In the genomic region with DNA sequence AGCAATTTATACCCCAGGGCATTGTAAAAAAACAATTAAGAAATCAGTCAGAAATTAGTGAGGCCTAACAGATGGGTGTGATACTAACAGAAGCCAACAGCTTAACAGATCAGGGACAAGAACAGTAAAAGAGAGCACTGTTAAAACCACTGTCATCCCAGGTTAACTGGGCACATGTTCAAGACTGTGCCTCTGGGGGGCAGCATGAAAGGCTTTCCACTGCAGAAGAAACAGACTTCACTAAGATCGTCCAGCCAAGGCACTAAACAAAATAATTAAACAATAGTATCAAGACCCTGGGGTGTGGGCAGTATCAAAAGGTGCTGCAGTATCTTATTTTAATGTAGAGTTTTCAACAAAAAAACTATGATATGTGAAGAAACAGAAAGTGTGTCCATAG, we compare ENCODE assay signal across 2 cellular contexts.
TF ChIP-seq lines count a peak whose summit lies in the region.

No MANE protein-coding gene starts in this region.

TF ChIP-seq in GM23338, 12 proteins besides CTCF, POLR2A, EP300 and RAD21 (continued from another document and continues in another):
- TF ChIP-seq JUNB (IDR thresholded peaks at IDR 0.05; ENCODE audit: unreplicated experiment) = no peak
- no peak for TF ChIP-seq POLR2AphosphoS5 (IDR thresholded peaks at IDR 0.05; ENCODE audit: low read depth)
- no peak for TF ChIP-seq STAT1 (IDR thresholded peaks at IDR 0.05; ENCODE audit: unreplicated experiment)
- TF ChIP-seq, protein P1, sequence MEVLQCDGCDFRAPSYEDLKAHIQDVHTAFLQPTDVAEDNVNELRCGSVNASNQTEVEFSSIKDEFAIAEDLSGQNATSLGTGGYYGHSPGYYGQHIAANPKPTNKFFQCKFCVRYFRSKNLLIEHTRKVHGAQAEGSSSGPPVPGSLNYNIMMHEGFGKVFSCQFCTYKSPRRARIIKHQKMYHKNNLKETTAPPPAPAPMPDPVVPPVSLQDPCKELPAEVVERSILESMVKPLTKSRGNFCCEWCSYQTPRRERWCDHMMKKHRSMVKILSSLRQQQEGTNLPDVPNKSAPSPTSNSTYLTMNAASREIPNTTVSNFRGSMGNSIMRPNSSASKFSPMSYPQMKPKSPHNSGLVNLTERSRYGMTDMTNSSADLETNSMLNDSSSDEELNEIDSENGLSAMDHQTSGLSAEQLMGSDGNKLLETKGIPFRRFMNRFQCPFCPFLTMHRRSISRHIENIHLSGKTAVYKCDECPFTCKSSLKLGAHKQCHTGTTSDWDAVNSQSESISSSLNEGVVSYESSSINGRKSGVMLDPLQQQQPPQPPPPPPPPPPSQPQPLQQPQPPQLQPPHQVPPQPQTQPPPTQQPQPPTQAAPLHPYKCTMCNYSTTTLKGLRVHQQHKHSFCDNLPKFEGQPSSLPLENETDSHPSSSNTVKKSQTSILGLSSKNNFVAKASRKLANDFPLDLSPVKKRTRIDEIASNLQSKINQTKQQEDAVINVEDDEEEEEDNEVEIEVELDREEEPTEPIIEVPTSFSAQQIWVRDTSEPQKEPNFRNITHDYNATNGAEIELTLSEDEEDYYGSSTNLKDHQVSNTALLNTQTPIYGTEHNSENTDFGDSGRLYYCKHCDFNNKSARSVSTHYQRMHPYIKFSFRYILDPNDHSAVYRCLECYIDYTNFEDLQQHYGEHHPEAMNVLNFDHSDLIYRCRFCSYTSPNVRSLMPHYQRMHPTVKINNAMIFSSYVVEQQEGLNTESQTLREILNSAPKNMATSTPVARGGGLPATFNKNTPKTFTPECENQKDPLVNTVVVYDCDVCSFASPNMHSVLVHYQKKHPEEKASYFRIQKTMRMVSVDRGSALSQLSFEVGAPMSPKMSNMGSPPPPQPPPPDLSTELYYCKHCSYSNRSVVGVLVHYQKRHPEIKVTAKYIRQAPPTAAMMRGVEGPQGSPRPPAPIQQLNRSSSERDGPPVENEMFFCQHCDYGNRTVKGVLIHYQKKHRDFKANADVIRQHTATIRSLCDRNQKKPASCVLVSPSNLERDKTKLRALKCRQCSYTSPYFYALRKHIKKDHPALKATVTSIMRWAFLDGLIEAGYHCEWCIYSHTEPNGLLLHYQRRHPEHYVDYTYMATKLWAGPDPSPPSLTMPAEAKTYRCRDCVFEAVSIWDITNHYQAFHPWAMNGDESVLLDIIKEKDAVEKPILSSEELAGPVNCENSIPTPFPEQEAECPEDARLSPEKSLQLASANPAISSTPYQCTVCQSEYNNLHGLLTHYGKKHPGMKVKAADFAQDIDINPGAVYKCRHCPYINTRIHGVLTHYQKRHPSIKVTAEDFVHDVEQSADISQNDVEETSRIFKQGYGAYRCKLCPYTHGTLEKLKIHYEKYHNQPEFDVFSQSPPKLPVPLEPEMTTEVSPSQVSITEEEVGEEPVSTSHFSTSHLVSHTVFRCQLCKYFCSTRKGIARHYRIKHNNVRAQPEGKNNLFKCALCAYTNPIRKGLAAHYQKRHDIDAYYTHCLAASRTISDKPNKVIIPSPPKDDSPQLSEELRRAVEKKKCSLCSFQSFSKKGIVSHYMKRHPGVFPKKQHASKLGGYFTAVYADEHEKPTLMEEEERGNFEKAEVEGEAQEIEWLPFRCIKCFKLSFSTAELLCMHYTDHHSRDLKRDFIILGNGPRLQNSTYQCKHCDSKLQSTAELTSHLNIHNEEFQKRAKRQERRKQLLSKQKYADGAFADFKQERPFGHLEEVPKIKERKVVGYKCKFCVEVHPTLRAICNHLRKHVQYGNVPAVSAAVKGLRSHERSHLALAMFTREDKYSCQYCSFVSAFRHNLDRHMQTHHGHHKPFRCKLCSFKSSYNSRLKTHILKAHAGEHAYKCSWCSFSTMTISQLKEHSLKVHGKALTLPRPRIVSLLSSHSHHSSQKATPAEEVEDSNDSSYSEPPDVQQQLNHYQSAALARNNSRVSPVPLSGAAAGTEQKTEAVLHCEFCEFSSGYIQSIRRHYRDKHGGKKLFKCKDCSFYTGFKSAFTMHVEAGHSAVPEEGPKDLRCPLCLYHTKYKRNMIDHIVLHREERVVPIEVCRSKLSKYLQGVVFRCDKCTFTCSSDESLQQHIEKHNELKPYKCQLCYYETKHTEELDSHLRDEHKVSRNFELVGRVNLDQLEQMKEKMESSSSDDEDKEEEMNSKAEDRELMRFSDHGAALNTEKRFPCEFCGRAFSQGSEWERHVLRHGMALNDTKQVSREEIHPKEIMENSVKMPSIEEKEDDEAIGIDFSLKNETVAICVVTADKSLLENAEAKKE (CRISPR knock-in tag; IDR thresholded peaks at IDR 0.05) = no peak
- TF ChIP-seq ZNF114 (CRISPR knock-in tag; IDR thresholded peaks at IDR 0.05) = no peak
- no peak for TF ChIP-seq ZNF331 (CRISPR knock-in tag; IDR thresholded peaks at IDR 0.05; ENCODE audit: low read depth)
- no peak for TF ChIP-seq NANOG (IDR thresholded peaks at IDR 0.05; ENCODE audit: borderline replicate concordance)
- TF ChIP-seq CREB1 (CRISPR knock-in tag; IDR thresholded peaks at IDR 0.05; ENCODE audit: low read depth) = no peak
- TF ChIP-seq, protein P2, sequence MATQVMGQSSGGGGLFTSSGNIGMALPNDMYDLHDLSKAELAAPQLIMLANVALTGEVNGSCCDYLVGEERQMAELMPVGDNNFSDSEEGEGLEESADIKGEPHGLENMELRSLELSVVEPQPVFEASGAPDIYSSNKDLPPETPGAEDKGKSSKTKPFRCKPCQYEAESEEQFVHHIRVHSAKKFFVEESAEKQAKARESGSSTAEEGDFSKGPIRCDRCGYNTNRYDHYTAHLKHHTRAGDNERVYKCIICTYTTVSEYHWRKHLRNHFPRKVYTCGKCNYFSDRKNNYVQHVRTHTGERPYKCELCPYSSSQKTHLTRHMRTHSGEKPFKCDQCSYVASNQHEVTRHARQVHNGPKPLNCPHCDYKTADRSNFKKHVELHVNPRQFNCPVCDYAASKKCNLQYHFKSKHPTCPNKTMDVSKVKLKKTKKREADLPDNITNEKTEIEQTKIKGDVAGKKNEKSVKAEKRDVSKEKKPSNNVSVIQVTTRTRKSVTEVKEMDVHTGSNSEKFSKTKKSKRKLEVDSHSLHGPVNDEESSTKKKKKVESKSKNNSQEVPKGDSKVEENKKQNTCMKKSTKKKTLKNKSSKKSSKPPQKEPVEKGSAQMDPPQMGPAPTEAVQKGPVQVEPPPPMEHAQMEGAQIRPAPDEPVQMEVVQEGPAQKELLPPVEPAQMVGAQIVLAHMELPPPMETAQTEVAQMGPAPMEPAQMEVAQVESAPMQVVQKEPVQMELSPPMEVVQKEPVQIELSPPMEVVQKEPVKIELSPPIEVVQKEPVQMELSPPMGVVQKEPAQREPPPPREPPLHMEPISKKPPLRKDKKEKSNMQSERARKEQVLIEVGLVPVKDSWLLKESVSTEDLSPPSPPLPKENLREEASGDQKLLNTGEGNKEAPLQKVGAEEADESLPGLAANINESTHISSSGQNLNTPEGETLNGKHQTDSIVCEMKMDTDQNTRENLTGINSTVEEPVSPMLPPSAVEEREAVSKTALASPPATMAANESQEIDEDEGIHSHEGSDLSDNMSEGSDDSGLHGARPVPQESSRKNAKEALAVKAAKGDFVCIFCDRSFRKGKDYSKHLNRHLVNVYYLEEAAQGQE (IDR thresholded peaks at IDR 0.05; ENCODE audit: unreplicated experiment) = no peak
- TF ChIP-seq, protein P3, sequence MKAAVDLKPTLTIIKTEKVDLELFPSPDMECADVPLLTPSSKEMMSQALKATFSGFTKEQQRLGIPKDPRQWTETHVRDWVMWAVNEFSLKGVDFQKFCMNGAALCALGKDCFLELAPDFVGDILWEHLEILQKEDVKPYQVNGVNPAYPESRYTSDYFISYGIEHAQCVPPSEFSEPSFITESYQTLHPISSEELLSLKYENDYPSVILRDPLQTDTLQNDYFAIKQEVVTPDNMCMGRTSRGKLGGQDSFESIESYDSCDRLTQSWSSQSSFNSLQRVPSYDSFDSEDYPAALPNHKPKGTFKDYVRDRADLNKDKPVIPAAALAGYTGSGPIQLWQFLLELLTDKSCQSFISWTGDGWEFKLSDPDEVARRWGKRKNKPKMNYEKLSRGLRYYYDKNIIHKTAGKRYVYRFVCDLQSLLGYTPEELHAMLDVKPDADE (IDR thresholded peaks at IDR 0.05) = no peak

TF ChIP-seq in SK-N-SH, 30 proteins besides CTCF, POLR2A, EP300 and RAD21 (continued from another document):
- TF ChIP-seq TCF12 (IDR thresholded peaks at IDR 0.05) = no peak
- TF ChIP-seq CHD2 (IDR thresholded peaks at IDR 0.05; ENCODE audit: low read length, partially characterized antibody) = no peak
- no peak for TF ChIP-seq EZH2phosphoT487 (IDR thresholded peaks at IDR 0.05; ENCODE audit: borderline replicate concordance, low read depth)
- TF ChIP-seq GATA2 (CRISPR knock-in tag; IDR thresholded peaks at IDR 0.05) = no peak
- TF ChIP-seq, protein P4, sequence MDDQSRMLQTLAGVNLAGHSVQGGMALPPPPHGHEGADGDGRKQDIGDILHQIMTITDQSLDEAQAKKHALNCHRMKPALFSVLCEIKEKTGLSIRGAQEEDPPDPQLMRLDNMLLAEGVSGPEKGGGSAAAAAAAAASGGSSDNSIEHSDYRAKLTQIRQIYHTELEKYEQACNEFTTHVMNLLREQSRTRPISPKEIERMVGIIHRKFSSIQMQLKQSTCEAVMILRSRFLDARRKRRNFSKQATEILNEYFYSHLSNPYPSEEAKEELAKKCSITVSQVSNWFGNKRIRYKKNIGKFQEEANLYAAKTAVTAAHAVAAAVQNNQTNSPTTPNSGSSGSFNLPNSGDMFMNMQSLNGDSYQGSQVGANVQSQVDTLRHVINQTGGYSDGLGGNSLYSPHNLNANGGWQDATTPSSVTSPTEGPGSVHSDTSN (IDR thresholded peaks at IDR 0.05) = no peak
- TF ChIP-seq, protein P5, sequence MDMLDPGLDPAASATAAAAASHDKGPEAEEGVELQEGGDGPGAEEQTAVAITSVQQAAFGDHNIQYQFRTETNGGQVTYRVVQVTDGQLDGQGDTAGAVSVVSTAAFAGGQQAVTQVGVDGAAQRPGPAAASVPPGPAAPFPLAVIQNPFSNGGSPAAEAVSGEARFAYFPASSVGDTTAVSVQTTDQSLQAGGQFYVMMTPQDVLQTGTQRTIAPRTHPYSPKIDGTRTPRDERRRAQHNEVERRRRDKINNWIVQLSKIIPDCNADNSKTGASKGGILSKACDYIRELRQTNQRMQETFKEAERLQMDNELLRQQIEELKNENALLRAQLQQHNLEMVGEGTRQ (IDR thresholded peaks at IDR 0.05; ENCODE audit: borderline replicate concordance, low read depth, low read length) = no peak
- TF ChIP-seq YY1 (IDR thresholded peaks at IDR 0.05; ENCODE audit: low read depth) = no peak
- TF ChIP-seq ELF1 (IDR thresholded peaks at IDR 0.05) = no peak
- no peak for TF ChIP-seq TAF1 (IDR thresholded peaks at IDR 0.05; ENCODE audit: borderline replicate concordance, low read depth, low read length)
- TF ChIP-seq SMC3 (IDR thresholded peaks at IDR 0.05; ENCODE audit: low read depth, low read length) = no peak
- no peak for TF ChIP-seq RCOR1 (IDR thresholded peaks at IDR 0.05; ENCODE audit: low read length)
- no peak for TF ChIP-seq FOXM1 (IDR thresholded peaks at IDR 0.05; ENCODE audit: low read depth)
- TF ChIP-seq NFIC (IDR thresholded peaks at IDR 0.05; ENCODE audit: borderline replicate concordance) = no peak
